In genomic region chr9:5446451-5447236, GRCh38 we compare ENCODE assay signal across 14 cellular contexts. TPM values are rescaled to one million over a fixed set of nuclear protein-coding genes. Genes with fewer than 3 reads are reported as not detected.
DNase-seq lines count a peak whose midpoint lies in the region; ATAC-seq and TF ChIP-seq lines count a peak whose summit lies in the region.
"Had no signal": no experiment of that assay in that cellular context is flagged by ENCODE, and none has a peak within 500 bp of the region (broad histone marks: within the 10 kb centered on the region; RNA-seq: fewer than 3 reads in every experiment).

No MANE protein-coding gene starts in this region.

- WGBS in upper lobe of left lung, 2 donors, result 82 to 85% methylated on average over 3 of the region's 3 CpGs

- no peaks in the 10 kb centered on the region for H3K36me3 ChIP-seq in upper lobe of left lung
- H3K36me3 ChIP-seq: breast epithelium had no signal

- ATAC-seq in GM21528 (IDR thresholded peaks at IDR 0.05; ENCODE audit: low FRiP score, unreplicated experiment) (no peak), upper lobe of left lung (ENCODE audit: low FRiP score in 2 of 2) (no peak)
- ATAC-seq: left lobe of liver had no signal

- no peak for TF ChIP-seq EP300 in upper lobe of left lung (IDR thresholded peaks at IDR 0.05)

- H3K9me3 ChIP-seq in upper lobe of left lung, result no peaks in the 10 kb centered on the region
- H3K9me3 ChIP-seq: breast epithelium had no signal

- no peaks in the 10 kb centered on the region for H3K27me3 ChIP-seq in upper lobe of left lung
- H3K27me3 ChIP-seq: breast epithelium had no signal

- no peak overlapping the region for H3K4me3 ChIP-seq in upper lobe of left lung
- H3K4me3 ChIP-seq: breast epithelium had no signal

- H3K4me1 ChIP-seq in upper lobe of left lung, result peaks cover 10 to 20% (median 16%) of the 10 kb centered on the region in 4 donors
- H3K4me1 ChIP-seq: breast epithelium had no signal

- DNase-seq in Daoy (ENCODE audit: low read depth), result peak; percentile 37
- peak; percentile 94 for DNase-seq in RKO (ENCODE audit: low spot score)
- peak; percentile 44 for DNase-seq in dermis blood vessel endothelial cell
- DNase-seq in upper lobe of left lung, result no peak
- DNase-seq in NCI-H2171 (lab: John Stamatoyannopoulos, UW), result no peak
- DNase-seq: activated CD8-positive, alpha-beta memory T cell treated with anti-CD3 and anti-CD28 coated beads, Interleukin-2, amount 50 U/mL, for 4 hours; COR-L47; head of caudate nucleus; NCI-H146; NCI-H748 treated with DMSO at 0.1 percent for 48 hours had no signal

- TF ChIP-seq CTCF in GM12873 (IDR thresholded peaks at IDR 0.05; ENCODE audit: insufficient read depth, low read depth, low read length, missing control alignments), result peak; percentile 36
- TF ChIP-seq CTCF in upper lobe of left lung (IDR thresholded peaks at IDR 0.05), result no peak

- no peak overlapping the region for H3K27ac ChIP-seq in upper lobe of left lung
- H3K27ac ChIP-seq: breast epithelium had no signal

- no peak for TF ChIP-seq POLR2A in upper lobe of left lung (IDR thresholded peaks at IDR 0.05)

RNA-seq across cellular contexts. Expression of gene CD274, which starts 3.7 kb away (rescaled TPM):
- 17.0 and 21.1 TPM in 2 replicates for total RNA-seq in Daoy (2014; rRNA removed; shearing (Covaris generic))
- total RNA-seq in dermis blood vessel endothelial cell, result 12.7 and 17.7 TPM in 2 replicates
- total RNA-seq in upper lobe of left lung, result 10 to 100 TPM; 11.6 to 20.8 (median 14.4) TPM

RNA-seq across cellular contexts. Expression of gene PLGRKT, which starts 8.9 kb away (rescaled TPM):
- total RNA-seq in Daoy (2014; rRNA removed; shearing (Covaris generic)), result 59.3 and 73.3 TPM in 2 replicates
- total RNA-seq in dermis blood vessel endothelial cell, result 6.3 and 7.0 TPM in 2 replicates
- total RNA-seq in upper lobe of left lung, result 10 to 100 TPM in 5 of 6 donors, 1 to 10 TPM in 1; 3.1 to 19.3 (median 14.4) TPM

Comparison
In these comparisons a context has a peak if more than half of its experiments do, and no peak if none do; other contexts are left out.
1. DNase-seq: peak in Daoy (single experiment), RKO (single experiment) and dermis blood vessel endothelial cell (single experiment); none in upper lobe of left lung (0 of 2) and NCI-H2171 (single experiment).